In the genomic region with DNA sequence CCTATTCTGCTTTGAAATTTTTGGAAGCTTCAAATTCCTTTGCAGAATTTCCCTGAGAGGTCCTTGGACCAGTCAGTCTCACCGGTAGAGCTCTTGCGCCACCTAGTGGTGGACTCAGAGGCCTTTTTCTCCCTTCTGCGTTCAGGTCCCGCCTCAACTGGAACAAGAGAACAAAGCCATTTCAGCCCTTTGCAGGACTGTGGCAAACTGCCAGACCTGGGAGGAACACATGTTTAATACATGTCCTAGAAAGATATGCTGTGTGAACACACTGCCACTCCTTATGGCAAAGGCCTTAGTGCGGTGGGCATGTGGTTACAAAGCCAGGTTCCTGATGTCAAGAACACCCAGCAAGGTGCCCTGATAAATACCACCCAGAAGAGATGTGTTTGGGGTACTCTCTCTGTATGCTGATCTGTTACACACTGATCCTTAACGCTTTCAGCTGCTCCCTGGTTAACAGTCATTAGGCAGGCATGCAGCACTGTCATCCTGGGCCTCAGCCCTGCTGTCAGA, we compare ENCODE assay signal across 8 cellular contexts.
A peak's percentile ranks its signal among the peaks of the same experiment; 100 is the strongest.
DNase-seq lines count a peak whose midpoint lies in the region; ATAC-seq, FAIRE-seq and TF ChIP-seq lines count a peak whose summit lies in the region.

No MANE protein-coding gene starts in this region.

- H2BK12ac ChIP-seq in H9 (ENCODE audit: insufficient read length, low read depth, low read length), result no peak overlapping the region

- H3K56ac ChIP-seq in H9 (ENCODE audit: insufficient read length, low read depth, low read length), result no peak overlapping the region

- no peak overlapping the region for H3K14ac ChIP-seq in H9 (ENCODE audit: insufficient read depth, low read length)

- no peaks in the 10 kb centered on the region for H3K27me3 ChIP-seq in H9 (ENCODE audit: insufficient read depth, low read length)
- H3K27me3 ChIP-seq in adrenal gland, result no peaks in the 10 kb centered on the region

- no peak overlapping the region for H3K4me3 ChIP-seq in adrenal gland

- no peak overlapping the region for H2BK120ac ChIP-seq in H9 (ENCODE audit: low read depth, low read length, poor library complexity, severe bottlenecking)

- no peak overlapping the region for H3K23ac ChIP-seq in H9 (ENCODE audit: insufficient read length, low read depth, low read length)

- intact Hi-C loops in adrenal gland (cut with DNase I) (loop anchor here in 1 of 2 donors (5.0 to 10.0 kb wide), 2 partner anchors 160 to 638 kb away; no protein-coding TSS in a partner anchor), left ventricle myocardium superior (cut with micrococcal nuclease) (loop anchor here (10.0 kb wide), 1 partner anchor 162 kb away; no protein-coding TSS in a partner anchor), sciatic nerve (cut with DNase I) (no loop called here)

- no peak overlapping the region for H2BK15ac ChIP-seq in H9 (ENCODE audit: low read depth, low read length)

- H3K4me3 Mint-ChIP-seq in H9 (no peak overlapping the region), T-cell (no peak overlapping the region)

- H2BK20ac ChIP-seq in H9 (ENCODE audit: low read depth, low read length, poor library complexity, severe bottlenecking), result no peak overlapping the region

- no peak for TF ChIP-seq POLR2A in adrenal gland (IDR thresholded peaks at IDR 0.05)

- no peak overlapping the region for H4K5ac ChIP-seq in H9 (ENCODE audit: insufficient read length, low read depth, low read length)

- H2BK5ac ChIP-seq in H9 (ENCODE audit: insufficient read length, low read length), result no peak overlapping the region

- TF ChIP-seq CTCF in H9 (conservative IDR thresholded peaks at IDR 0.05) (peak; percentile 92), adrenal gland (IDR thresholded peaks at IDR 0.05) (peak; percentile 85 to 96 (median 90))

- no peak overlapping the region for H3K4me2 ChIP-seq in H9 (ENCODE audit: insufficient read depth, insufficient read length, low read length)

- ATAC-seq in T-cell (replicated peaks in 1 of 4) (peak; percentile 48 to 73 (median 68)), left ventricle myocardium superior (peak; percentile 93), sciatic nerve (peak; percentile 91), GM18867 (IDR thresholded peaks at IDR 0.05; ENCODE audit: unreplicated experiment) (no peak)

- H3K36me3 ChIP-seq in adrenal gland (replicated peaks in 1 of 2), result no peaks in the 10 kb centered on the region

- no CpG with 5 or more reads among the region's 6 CpGs for WGBS in H9 (ENCODE audit: extremely low coverage, insufficient read length, low lambda C conversion rate)
- 15 to 19% (median 16%) methylated on average over 5 to 6 of the region's 6 CpGs for WGBS in adrenal gland, 4 donors

- H3K27ac ChIP-seq in H9 (ENCODE audit: insufficient read length, low read depth, low read length), result no peak overlapping the region
- no peak overlapping the region for H3K27ac ChIP-seq in adrenal gland

- POLR2A ChIA-PET in T-cell (lab: Charles Lee), result no interaction called here

- no peaks in the 10 kb centered on the region for H3K79me2 ChIP-seq in H9 (ENCODE audit: insufficient read depth, low read length)

- H2AK5ac ChIP-seq in H9 (ENCODE audit: insufficient read length, low read length), result no peak overlapping the region

- H2AFZ ChIP-seq in H9 (ENCODE audit: low read length), result no peak overlapping the region

- peak; percentile 3 for FAIRE-seq in G401.6 (lab: Jason Lieb, UNC)

- H3K79me1 ChIP-seq in H9 (ENCODE audit: insufficient read depth, low read depth, low read length, poor library complexity, severe bottlenecking), result no peaks in the 10 kb centered on the region

- H3K27ac Mint-ChIP-seq in H9 (no peak overlapping the region; a peak in 1 of 7 replicates), T-cell (no peak overlapping the region)

- H3K23me2 ChIP-seq in H9 (ENCODE audit: insufficient read length, low read depth, low read length, poor library complexity, severe bottlenecking), result no peaks in the 10 kb centered on the region

- DNase-seq in H9, result peak; percentile 81
- peak; percentile 63 for DNase-seq in NCI-H1092 (lab: John Stamatoyannopoulos, UW)
- DNase-seq in T-cell, result peak; percentile 15 to 78 (median 58)
- peak; percentile 79 to 93 (median 85) for DNase-seq in adrenal gland
- peak; percentile 58 for DNase-seq in left ventricle myocardium superior
- peak; percentile 86 for DNase-seq in sciatic nerve (ENCODE audit: low spot score)

- H4K8ac ChIP-seq in H9 (replicated peaks; ENCODE audit: insufficient read length, low read depth, low read length), result no peak overlapping the region

- H3K36me3 Mint-ChIP-seq in H9 (ENCODE audit: insufficient read depth in 1 of 3, low read depth in 3 of 3) (no peaks in the 10 kb centered on the region), T-cell (no peaks in the 10 kb centered on the region)

- H3K27me3 Mint-ChIP-seq in H9 (ENCODE audit: low read depth) (peaks cover 5% of the 10 kb centered on the region), T-cell (peaks cover 0 to 9% of the 10 kb centered on the region in 2 donors)

- H3K18ac ChIP-seq in H9 (ENCODE audit: insufficient read length, low read depth, low read length), result no peak overlapping the region

- no peak overlapping the region for H3K9ac ChIP-seq in H9 (ENCODE audit: extremely low read depth, insufficient read length, low read length)

- H3K9me3 Mint-ChIP-seq in H9 (no peaks in the 10 kb centered on the region), T-cell (no peaks in the 10 kb centered on the region)

- no peak overlapping the region for H4K91ac ChIP-seq in H9 (ENCODE audit: insufficient read length, low read depth, low read length)

- no peaks in the 10 kb centered on the region for H4K20me1 ChIP-seq in H9 (ENCODE audit: control insufficient read depth, insufficient read depth, insufficient read length)

- H3T11ph ChIP-seq in H9 (ENCODE audit: low read length), result no peak overlapping the region

- H3K4ac ChIP-seq in H9 (ENCODE audit: low read depth, low read length), result no peak overlapping the region

- H3K4me1 Mint-ChIP-seq in H9 (peaks cover 4 to 10% of the 10 kb centered on the region in 2 experiments), T-cell (peaks cover 0 to 4% (median 0%) of the 10 kb centered on the region in 3 donors)

- CTCF ChIA-PET in T-cell (lab: Charles Lee), result interaction anchor here (0.5 to 1.7 kb wide), 22 partner anchors 10 to 873 kb away, joined by 3 to 10 read pairs (median 3); a partner anchor contains a TSS

- H3K9me3 ChIP-seq in H9 (ENCODE audit: control insufficient read depth, low read depth, low read length), result no peaks in the 10 kb centered on the region
- no peaks in the 10 kb centered on the region for H3K9me3 ChIP-seq in adrenal gland (replicated peaks in 1 of 3)

- H3K4me1 ChIP-seq in H9 (ENCODE audit: insufficient read depth, low read length), result no peaks in the 10 kb centered on the region
- H3K4me1 ChIP-seq in adrenal gland (replicated peaks in 1 of 2), result no peaks in the 10 kb centered on the region
